15 cellular contexts compared by ENCODE assay signal in genomic region chr2:173307287-173307686, GRCh38. TPM values are rescaled to one million over a fixed set of nuclear protein-coding genes. Genes with fewer than 3 reads are reported as not detected.
DNase-seq lines count a peak whose midpoint lies in the region; ATAC-seq and TF ChIP-seq lines count a peak whose summit lies in the region.
"Had no signal": no experiment of that assay in that cellular context is flagged by ENCODE, and none has a peak within 500 bp of the region (broad histone marks: within the 10 kb centered on the region; RNA-seq: fewer than 3 reads in every experiment).

No MANE protein-coding gene starts in this region.

- ATAC-seq in activated T-cell treated with anti-CD3 and anti-CD28 coated beads, Interleukin-2, amount 50 U/mL, for 72 hours (replicated peaks in 1 of 2): peak in 1 of 2 donors; percentile 81
- peak; percentile 57 for ATAC-seq in HG02678 (IDR thresholded peaks at IDR 0.05; ENCODE audit: unreplicated experiment)
- ATAC-seq in stimulated activated memory B cell treated with anti-CD40 and anti-IgM and Interleukin-4, amounts not matched to agents 10 μg/mL and 1 μg/mL and 100 μg/mL, for 72 hours: peak; percentile 81
- ATAC-seq: HCT116 had no signal

- H4K20me1 ChIP-seq in SU-DHL-6 (ENCODE audit: low read depth, low read length): no peaks in the 10 kb centered on the region

- no peaks in the 10 kb centered on the region for H3K9me3 ChIP-seq in SU-DHL-6 (ENCODE audit: insufficient read depth, low read length)
- no peaks in the 10 kb centered on the region for H3K9me3 ChIP-seq in CD8-positive, alpha-beta memory T cell (ENCODE audit: low read length)
- H3K9me3 ChIP-seq: SJCRH30, transverse colon had no signal

- peaks cover 0 to 2% of the 10 kb centered on the region in 2 donors for H3K9me3 Mint-ChIP-seq in activated T-cell treated with anti-CD3 and anti-CD28 coated beads, Interleukin-2, amount 50 U/mL, for 72 hours
- no peaks in the 10 kb centered on the region for H3K9me3 Mint-ChIP-seq in stimulated activated memory B cell treated with anti-CD40 and anti-IgM and Interleukin-4, amounts not matched to agents 10 μg/mL and 1 μg/mL and 100 μg/mL, for 72 hours
- peaks cover 0 to 3% (median 0%) of the 10 kb centered on the region in 5 donors for H3K9me3 Mint-ChIP-seq in CD8-positive, alpha-beta memory T cell
- H3K9me3 Mint-ChIP-seq: activated naive CD8-positive, alpha-beta T cell treated with anti-CD3 and anti-CD28 coated beads, Interleukin-2, amount 10 ng/mL, durations not matched to agents 7 days and 5 days had no signal

- no peaks in the 10 kb centered on the region for H3K27me3 Mint-ChIP-seq in activated T-cell treated with anti-CD3 and anti-CD28 coated beads, Interleukin-2, amount 50 U/mL, for 72 hours (ENCODE audit: low read depth)
- peaks cover 9% of the 10 kb centered on the region for H3K27me3 Mint-ChIP-seq in stimulated activated memory B cell treated with anti-CD40 and anti-IgM and Interleukin-4, amounts not matched to agents 10 μg/mL and 1 μg/mL and 100 μg/mL, for 72 hours
- peaks cover 0 to 2% of the 10 kb centered on the region in 2 donors for H3K27me3 Mint-ChIP-seq in CD8-positive, alpha-beta memory T cell
- H3K27me3 Mint-ChIP-seq: activated naive CD8-positive, alpha-beta T cell treated with anti-CD3 and anti-CD28 coated beads, Interleukin-2, amount 10 ng/mL, durations not matched to agents 7 days and 5 days had no signal

- no peaks in the 10 kb centered on the region for H3K79me2 ChIP-seq in SU-DHL-6 (ENCODE audit: insufficient read depth, low read length)

- no peaks in the 10 kb centered on the region for H3K9me2 ChIP-seq in SU-DHL-6 (replicated peaks; ENCODE audit: insufficient read depth, low read length)

- H2AFZ ChIP-seq in SU-DHL-6 (ENCODE audit: low read depth, low read length, severe bottlenecking): peak overlapping the region; percentile 70

- H3K27ac Mint-ChIP-seq in activated T-cell treated with anti-CD3 and anti-CD28 coated beads, Interleukin-2, amount 50 U/mL, for 72 hours: peak overlapping the region; percentile 47
- peak overlapping the region; percentile 52 for H3K27ac Mint-ChIP-seq in stimulated activated memory B cell treated with anti-CD40 and anti-IgM and Interleukin-4, amounts not matched to agents 10 μg/mL and 1 μg/mL and 100 μg/mL, for 72 hours
- no peak overlapping the region for H3K27ac Mint-ChIP-seq in CD8-positive, alpha-beta memory T cell
- H3K27ac Mint-ChIP-seq: activated naive CD8-positive, alpha-beta T cell treated with anti-CD3 and anti-CD28 coated beads, Interleukin-2, amount 10 ng/mL, durations not matched to agents 7 days and 5 days had no signal

- H3K4me1 Mint-ChIP-seq in activated T-cell treated with anti-CD3 and anti-CD28 coated beads, Interleukin-2, amount 50 U/mL, for 72 hours (ENCODE audit: low read depth): peaks cover 11% of the 10 kb centered on the region
- peaks cover 15% of the 10 kb centered on the region for H3K4me1 Mint-ChIP-seq in stimulated activated memory B cell treated with anti-CD40 and anti-IgM and Interleukin-4, amounts not matched to agents 10 μg/mL and 1 μg/mL and 100 μg/mL, for 72 hours
- H3K4me1 Mint-ChIP-seq in CD8-positive, alpha-beta memory T cell: no peaks in the 10 kb centered on the region
- H3K4me1 Mint-ChIP-seq: activated naive CD8-positive, alpha-beta T cell treated with anti-CD3 and anti-CD28 coated beads, Interleukin-2, amount 10 ng/mL, durations not matched to agents 7 days and 5 days had no signal

- peak overlapping the region; percentile 43 for H3K4me2 ChIP-seq in SU-DHL-6 (ENCODE audit: low read depth, low read length, poor library complexity, severe bottlenecking)
- H3K4me2 ChIP-seq: KMS-11 had no signal

- no peak for DNase-seq in activated T-cell treated with anti-CD3 and anti-CD28 coated beads, Interleukin-2, amount 50 U/mL, for 72 hours
- no peak for DNase-seq in activated T-cell treated with anti-CD3 and anti-CD28 coated beads, Interleukin-2, amount 50 U/mL, for 1 hour
- no peak for DNase-seq in CD8-positive, alpha-beta memory T cell
- DNase-seq in NCI-H2227 treated with DMSO at 0.1 percent for 48 hours (lab: John Stamatoyannopoulos, UW) (no peak), HT-29 (ENCODE audit: low spot score) (no peak)
- DNase-seq: activated CD4-positive, alpha-beta T cell treated with anti-CD3 and anti-CD28 coated beads, Interleukin-2, amount 50 U/mL, for 1 hour; activated naive CD8-positive, alpha-beta T cell treated with anti-CD3 and anti-CD28 coated beads, Interleukin-2, amount 10 ng/mL, durations not matched to agents 7 days and 5 days; NCI-H446 treated with DMSO at 0.1 percent for 48 hours; SJCRH30; transverse colon had no signal

- no peaks in the 10 kb centered on the region for H3K27me3 ChIP-seq in SU-DHL-6 (ENCODE audit: low read length)
- H3K27me3 ChIP-seq in CD8-positive, alpha-beta memory T cell (ENCODE audit: insufficient read depth, low read length, poor library complexity, severe bottlenecking): no peaks in the 10 kb centered on the region
- H3K27me3 ChIP-seq: SJCRH30, transverse colon had no signal

- no peaks in the 10 kb centered on the region for H3K36me3 ChIP-seq in SU-DHL-6 (ENCODE audit: low read length)
- H3K36me3 ChIP-seq in CD8-positive, alpha-beta memory T cell (ENCODE audit: insufficient read depth, low read length): no peaks in the 10 kb centered on the region
- H3K36me3 ChIP-seq: SJCRH30, transverse colon had no signal

- CTCF ChIA-PET in CD8-positive, alpha-beta memory T cell (lab: Charles Lee): no interaction called here

- H3K36me3 Mint-ChIP-seq in activated T-cell treated with anti-CD3 and anti-CD28 coated beads, Interleukin-2, amount 50 U/mL, for 72 hours (ENCODE audit: insufficient read depth in 2 of 2): peaks cover 0 to 1% of the 10 kb centered on the region in 2 donors
- H3K36me3 Mint-ChIP-seq in stimulated activated memory B cell treated with anti-CD40 and anti-IgM and Interleukin-4, amounts not matched to agents 10 μg/mL and 1 μg/mL and 100 μg/mL, for 72 hours: no peaks in the 10 kb centered on the region
- H3K36me3 Mint-ChIP-seq in CD8-positive, alpha-beta memory T cell: no peaks in the 10 kb centered on the region
- H3K36me3 Mint-ChIP-seq: activated naive CD8-positive, alpha-beta T cell treated with anti-CD3 and anti-CD28 coated beads, Interleukin-2, amount 10 ng/mL, durations not matched to agents 7 days and 5 days had no signal

- POLR2A ChIA-PET in CD8-positive, alpha-beta memory T cell (lab: Charles Lee): interaction anchor here (0.6 kb wide), 1 partner anchor 1508 kb away, joined by 7 read pairs; no protein-coding TSS in a partner anchor

- no peak for TF ChIP-seq CTCF in SU-DHL-6 (IDR thresholded peaks at IDR 0.05; ENCODE audit: insufficient read depth, low read length, poor library complexity, severe bottlenecking)

- no peak overlapping the region for H3K4me3 ChIP-seq in SU-DHL-6 (ENCODE audit: insufficient read depth, low read length, poor library complexity, severe bottlenecking)
- H3K4me3 ChIP-seq in CD8-positive, alpha-beta memory T cell (ENCODE audit: low read length): no peak overlapping the region
- H3K4me3 ChIP-seq: SJCRH30, transverse colon had no signal

- H3K27ac ChIP-seq in SU-DHL-6 (ENCODE audit: low read depth, low read length): no peak overlapping the region
- no peak overlapping the region for H3K27ac ChIP-seq in CD8-positive, alpha-beta memory T cell (ENCODE audit: low read depth, low read length)
- H3K27ac ChIP-seq: KMS-11, SJCRH30, transverse colon had no signal

- no peaks in the 10 kb centered on the region for H3F3A ChIP-seq in SU-DHL-6 (ENCODE audit: insufficient read depth)

- H3K4me1 ChIP-seq in CD8-positive, alpha-beta memory T cell (ENCODE audit: insufficient read depth, low read length): no peaks in the 10 kb centered on the region
- H3K4me1 ChIP-seq: SJCRH30 had no signal

- peak overlapping the region in 1 of 2 donors; percentile 19 for H3K4me3 Mint-ChIP-seq in activated T-cell treated with anti-CD3 and anti-CD28 coated beads, Interleukin-2, amount 50 U/mL, for 72 hours
- peak overlapping the region; percentile 52 for H3K4me3 Mint-ChIP-seq in stimulated activated memory B cell treated with anti-CD40 and anti-IgM and Interleukin-4, amounts not matched to agents 10 μg/mL and 1 μg/mL and 100 μg/mL, for 72 hours
- no peak overlapping the region for H3K4me3 Mint-ChIP-seq in CD8-positive, alpha-beta memory T cell
- H3K4me3 Mint-ChIP-seq: activated naive CD8-positive, alpha-beta T cell treated with anti-CD3 and anti-CD28 coated beads, Interleukin-2, amount 10 ng/mL, durations not matched to agents 7 days and 5 days had no signal

- H3K9ac ChIP-seq in SU-DHL-6 (ENCODE audit: low read length): no peak overlapping the region
- H3K9ac ChIP-seq: KMS-11 had no signal

RNA-seq across cellular contexts. Expression of gene CDCA7, which starts 47.4 kb away (rescaled TPM):
- 10 to 100 TPM; 72.8 to 87.2 TPM for total RNA-seq in activated T-cell treated with anti-CD3 and anti-CD28 coated beads, Interleukin-2, amount 50 U/mL, for 72 hours
- total RNA-seq in CD8-positive, alpha-beta memory T cell: 10 to 100 TPM; 23.5 to 25.9 TPM
- 5.0 TPM for polyA plus RNA-seq in CD8-positive, alpha-beta memory T cell
- total RNA-seq in HT-29 (2014; rRNA removed; shearing (Covaris generic)): 48.2 and 55.4 TPM in 2 replicates

Comparison
In these comparisons a context has a peak if more than half of its experiments do, and no peak if none do; other contexts are left out.
1. H3K27ac Mint-ChIP-seq: peak in activated T-cell treated with anti-CD3 and anti-CD28 coated beads, Interleukin-2, amount 50 U/mL, for 72 hours (single experiment) and stimulated activated memory B cell treated with anti-CD40 and anti-IgM and Interleukin-4, amounts not matched to agents 10 μg/mL and 1 μg/mL and 100 μg/mL, for 72 hours (single experiment); none in CD8-positive, alpha-beta memory T cell (0 of 8).